2 cellular contexts compared by ENCODE assay signal in the genomic region with DNA sequence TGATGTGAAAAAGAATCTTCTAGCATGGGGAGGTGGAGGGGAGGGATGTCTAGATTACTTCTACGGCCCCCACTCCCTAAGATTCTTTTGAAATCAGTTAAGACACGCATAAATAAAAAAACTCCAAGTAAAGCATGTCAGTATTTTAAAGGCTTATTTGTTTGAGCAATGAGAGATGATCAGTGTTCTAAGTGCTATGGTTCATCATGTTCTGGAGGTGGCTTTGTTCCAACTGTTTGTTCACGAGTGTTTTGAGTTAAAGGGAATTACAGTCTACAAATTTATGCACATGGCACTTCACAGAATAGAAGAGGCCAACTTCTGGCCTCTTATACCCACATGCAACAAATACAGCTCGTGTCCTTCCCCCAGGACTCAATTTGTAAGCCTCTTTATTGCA.
TF ChIP-seq lines count a peak whose summit lies in the region.

No MANE protein-coding gene starts in this region.

TF ChIP-seq in liver, 16 proteins besides CTCF, POLR2A, EP300 and RAD21 (continued from another document):
- no peak for TF ChIP-seq GABPA (IDR thresholded peaks at IDR 0.05 in 1 of 2, conservative IDR thresholded peaks at IDR 0.05 in 1 of 2)
- TF ChIP-seq HNF4A (conservative IDR thresholded peaks at IDR 0.05) = peak; percentile 36 to 43
- no peak for TF ChIP-seq SP1 (IDR thresholded peaks at IDR 0.05)
- peak; percentile 17 for TF ChIP-seq YY1 (IDR thresholded peaks at IDR 0.05)
TF ChIP-seq in liver: peak in this region for 2.

TF ChIP-seq in HepG2, 621 proteins besides CTCF, POLR2A, EP300 and RAD21 (continued from another document):
- TF ChIP-seq MIXL1 (CRISPR knock-in tag; IDR thresholded peaks at IDR 0.05) = no peak
- TF ChIP-seq, protein P1, sequence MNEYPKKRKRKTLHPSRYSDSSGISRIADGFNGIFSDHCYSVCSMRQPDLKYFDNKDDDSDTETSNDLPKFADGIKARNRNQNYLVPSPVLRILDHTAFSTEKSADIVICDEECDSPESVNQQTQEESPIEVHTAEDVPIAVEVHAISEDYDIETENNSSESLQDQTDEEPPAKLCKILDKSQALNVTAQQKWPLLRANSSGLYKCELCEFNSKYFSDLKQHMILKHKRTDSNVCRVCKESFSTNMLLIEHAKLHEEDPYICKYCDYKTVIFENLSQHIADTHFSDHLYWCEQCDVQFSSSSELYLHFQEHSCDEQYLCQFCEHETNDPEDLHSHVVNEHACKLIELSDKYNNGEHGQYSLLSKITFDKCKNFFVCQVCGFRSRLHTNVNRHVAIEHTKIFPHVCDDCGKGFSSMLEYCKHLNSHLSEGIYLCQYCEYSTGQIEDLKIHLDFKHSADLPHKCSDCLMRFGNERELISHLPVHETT (CRISPR knock-in tag; conservative IDR thresholded peaks at IDR 0.05) = no peak
- no peak for TF ChIP-seq ZNF225 (CRISPR knock-in tag; IDR thresholded peaks at IDR 0.05)
- TF ChIP-seq JUND (CRISPR knock-in tag; IDR thresholded peaks at IDR 0.05) = no peak
- TF ChIP-seq ZNF780A (CRISPR knock-in tag; IDR thresholded peaks at IDR 0.05) = no peak
- TF ChIP-seq TRIM24 (CRISPR knock-in tag; IDR thresholded peaks at IDR 0.05) = no peak
- no peak for TF ChIP-seq ZNF143 (CRISPR knock-in tag; IDR thresholded peaks at IDR 0.05)
- TF ChIP-seq ZNF749 (CRISPR knock-in tag; IDR thresholded peaks at IDR 0.05; ENCODE audit: borderline replicate concordance) = no peak
- TF ChIP-seq YY1 (IDR thresholded peaks at IDR 0.05; ENCODE audit: insufficient read depth, insufficient replicate concordance, low read depth, low read length) = no peak
